ENCODE assay signal across 37 cellular contexts in genomic region chr20:24393903-24394302, GRCh38.
"Had no signal": no experiment of that assay in that cellular context is flagged by ENCODE, and none has a peak within 500 bp of the region (broad histone marks: within the 10 kb centered on the region; RNA-seq: fewer than 3 reads in every experiment).

No MANE protein-coding gene starts in this region.

- H3K27ac Mint-ChIP-seq: activated B cell treated with CpG ODN at 0.5 μM for 24 hours; activated CD4-positive, alpha-beta memory T cell treated with anti-CD3 and anti-CD28 coated beads for 36 hours; activated CD4-positive, alpha-beta T cell treated with anti-CD3 and anti-CD28 coated beads, Interleukin-2, amount 10 ng/mL, durations not matched to agents 24 days and 14 days; activated CD8-positive, alpha-beta T cell treated with anti-CD3 and anti-CD28 coated beads for 36 hours; activated naive CD4-positive, alpha-beta T cell treated with anti-CD3 and anti-CD28 coated beads, Interleukin-2, amount 10 ng/mL, durations not matched to agents 7 days and 5 days; activated naive CD4-positive, alpha-beta T cell treated with anti-CD3 and anti-CD28 coated beads, Interleukin-2, amount 50 U/mL, for 24 hours; activated naive CD8-positive, alpha-beta T cell; activated naive CD8-positive, alpha-beta T cell treated with anti-CD3 and anti-CD28 coated beads, Interleukin-2, amount 10 ng/mL, durations not matched to agents 7 days and 5 days; activated naive CD8-positive, alpha-beta T cell treated with anti-CD3 and anti-CD28 coated beads, Interleukin-2, amount 50 U/mL, for 24 hours; activated T-cell treated with anti-CD3 and anti-CD28 coated beads, Interleukin-2, amount 50 U/mL, for 72 hours; activated T-helper 1 cell treated with anti-CD3 and anti-CD28 coated beads, Interleukin-12 subunit alpha, Interleukin-12 subunit beta, Interleukin-2, Interleukin-4 antibody, amounts not matched to agents 30 ng/mL and 10 ng/mL and 1 ng/mL, durations not matched to agents 14 hours and 24 hours and 36 hours; activated T-helper 17 cell treated with anti-CD3 and anti-CD28 coated beads, Interleukin-2, amount 50 U/mL, for 72 hours; brain; T-helper 1 cell treated with Interleukin-12 subunit alpha and Interleukin-12 subunit beta and Interleukin-4 antibody, amounts not matched to agents 30 μg/mL and 1 μg/mL, for 36 hours; T-helper 2 cell treated with Interferon-gamma antibody and Interleukin-4, amounts not matched to agents 5 μg/mL and 100 μg/mL, for 36 hours had no signal

- H3K9me3 Mint-ChIP-seq: activated CD4-positive, alpha-beta memory T cell treated with anti-CD3 and anti-CD28 coated beads for 36 hours; activated CD4-positive, alpha-beta T cell treated with anti-CD3 and anti-CD28 coated beads, Interleukin-2, amount 10 ng/mL, durations not matched to agents 24 days and 14 days; activated naive CD4-positive, alpha-beta T cell treated with anti-CD3 and anti-CD28 coated beads, Interleukin-2, amount 10 ng/mL, durations not matched to agents 7 days and 5 days; activated naive CD8-positive, alpha-beta T cell treated with anti-CD3 and anti-CD28 coated beads, Interleukin-2, amount 50 U/mL, for 24 hours; activated T-helper 1 cell treated with anti-CD3 and anti-CD28 coated beads, Interleukin-12 subunit alpha, Interleukin-12 subunit beta, Interleukin-2, Interleukin-4 antibody, amounts not matched to agents 30 ng/mL and 10 ng/mL and 1 ng/mL, durations not matched to agents 14 hours and 24 hours and 36 hours; central memory CD8-positive, alpha-beta T cell; T-helper 2 cell treated with Interferon-gamma antibody and Interleukin-4, amounts not matched to agents 5 μg/mL and 100 μg/mL, for 36 hours had no signal

- H3K27me3 ChIP-seq: ascending aorta had no signal

- H3K27ac ChIP-seq: ascending aorta, cardiac muscle cell, VCaP had no signal

- H3K4me1 Mint-ChIP-seq: activated T-helper 17 cell treated with anti-CD3 and anti-CD28 coated beads, Interleukin-2, amount 50 U/mL, for 72 hours; brain had no signal

- H3K4me3 Mint-ChIP-seq: activated B cell treated with CpG ODN at 0.5 μM for 24 hours; activated CD4-positive, alpha-beta memory T cell treated with anti-CD3 and anti-CD28 coated beads for 36 hours; activated CD4-positive, alpha-beta T cell treated with anti-CD3 and anti-CD28 coated beads, Interleukin-2, amount 10 ng/mL, durations not matched to agents 24 days and 14 days; activated CD8-positive, alpha-beta T cell treated with anti-CD3 and anti-CD28 coated beads for 36 hours; activated naive CD4-positive, alpha-beta T cell treated with anti-CD3 and anti-CD28 coated beads, Interleukin-2, amount 10 ng/mL, durations not matched to agents 7 days and 5 days; activated naive CD4-positive, alpha-beta T cell treated with anti-CD3 and anti-CD28 coated beads, Interleukin-2, amount 50 U/mL, for 24 hours; activated naive CD8-positive, alpha-beta T cell; activated naive CD8-positive, alpha-beta T cell treated with anti-CD3 and anti-CD28 coated beads, Interleukin-2, amount 10 ng/mL, durations not matched to agents 7 days and 5 days; activated naive CD8-positive, alpha-beta T cell treated with anti-CD3 and anti-CD28 coated beads, Interleukin-2, amount 50 U/mL, for 24 hours; activated T-cell treated with anti-CD3 and anti-CD28 coated beads, Interleukin-2, amount 50 U/mL, for 4 hours; activated T-cell treated with anti-CD3 and anti-CD28 coated beads, Interleukin-2, amount 50 U/mL, for 72 hours; activated T-helper 1 cell treated with anti-CD3 and anti-CD28 coated beads, Interleukin-12 subunit alpha, Interleukin-12 subunit beta, Interleukin-2, Interleukin-4 antibody, amounts not matched to agents 30 ng/mL and 10 ng/mL and 1 ng/mL, durations not matched to agents 14 hours and 24 hours and 36 hours; activated T-helper 17 cell treated with anti-CD3 and anti-CD28 coated beads, Interleukin-2, amount 50 U/mL, for 72 hours; brain; central memory CD8-positive, alpha-beta T cell; T-helper 1 cell treated with Interleukin-12 subunit alpha and Interleukin-12 subunit beta and Interleukin-4 antibody, amounts not matched to agents 30 μg/mL and 1 μg/mL, for 36 hours; T-helper 2 cell treated with Interferon-gamma antibody and Interleukin-4, amounts not matched to agents 5 μg/mL and 100 μg/mL, for 36 hours had no signal

- H3K36me3 ChIP-seq: ascending aorta, cardiac muscle cell had no signal

- H3K27me3 Mint-ChIP-seq: activated B cell treated with CpG ODN at 0.5 μM for 24 hours; activated CD4-positive, alpha-beta T cell treated with anti-CD3 and anti-CD28 coated beads, Interleukin-2, amount 10 ng/mL, durations not matched to agents 24 days and 14 days; activated CD8-positive, alpha-beta T cell treated with anti-CD3 and anti-CD28 coated beads for 36 hours; activated naive CD4-positive, alpha-beta T cell treated with anti-CD3 and anti-CD28 coated beads, Interleukin-2, amount 50 U/mL, for 24 hours; activated naive CD8-positive, alpha-beta T cell; activated naive CD8-positive, alpha-beta T cell treated with anti-CD3 and anti-CD28 coated beads, Interleukin-2, amount 50 U/mL, for 24 hours; activated T-helper 17 cell treated with anti-CD3 and anti-CD28 coated beads, Interleukin-2, amount 50 U/mL, for 72 hours had no signal

- H3K4me3 ChIP-seq: ascending aorta, cardiac muscle cell had no signal

- ATAC-seq: activated CD8-positive, alpha-beta T cell treated with anti-CD3 and anti-CD28 coated beads for 36 hours; activated naive CD8-positive, alpha-beta T cell treated with anti-CD3 and anti-CD28 coated beads, Interleukin-2, amount 50 U/mL, for 24 hours; activated T-cell treated with anti-CD3 and anti-CD28 coated beads, Interleukin-2, amount 50 U/mL, for 4 hours; activated T-cell treated with anti-CD3 and anti-CD28 coated beads, Interleukin-2, amount 50 U/mL, for 72 hours; activated T-helper 17 cell treated with anti-CD3 and anti-CD28 coated beads, Interleukin-2, amount 50 U/mL, for 72 hours had no signal

- H3K9me3 ChIP-seq: ascending aorta had no signal

- DNase-seq: activated B cell treated with CpG ODN at 0.5 μM for 24 hours; activated CD4-positive, alpha-beta memory T cell treated with anti-CD3 and anti-CD28 coated beads for 36 hours; activated CD4-positive, alpha-beta T cell treated with anti-CD3 and anti-CD28 coated beads for 4 hours; activated CD4-positive, alpha-beta T cell treated with anti-CD3 and anti-CD28 coated beads, Interleukin-2, amount 10 ng/mL, durations not matched to agents 24 days and 14 days; activated CD4-positive, alpha-beta T cell treated with anti-CD3 and anti-CD28 coated beads, Interleukin-2, amount 50 U/mL, for 1 hour; activated CD4-positive, alpha-beta T cell treated with anti-CD3 and anti-CD28 coated beads, Interleukin-2, amount 50 U/mL, for 4 hours; activated CD4-positive, CD25-positive, alpha-beta regulatory T cell treated with anti-CD3 and anti-CD28 coated beads, Interleukin-2, amount 50 U/mL, for 72 hours; activated CD8-positive, alpha-beta memory T cell treated with anti-CD3 and anti-CD28 coated beads, Interleukin-2, amount 50 U/mL, for 4 hours; activated CD8-positive, alpha-beta T cell treated with anti-CD3 and anti-CD28 coated beads for 36 hours; activated effector memory CD4-positive, alpha-beta T cell treated with Interleukin-2 at 50 U/mL for 16 hours; activated gamma-delta T cell; activated naive CD4-positive, alpha-beta T cell treated with anti-CD3 and anti-CD28 coated beads, Interleukin-2, amount 10 ng/mL, durations not matched to agents 7 days and 5 days; activated naive CD4-positive, alpha-beta T cell treated with Interleukin-2 at 50 U/mL for 16 hours; activated naive CD8-positive, alpha-beta T cell treated with anti-CD3 and anti-CD28 coated beads, Interleukin-2, amount 10 ng/mL, durations not matched to agents 7 days and 5 days; activated naive CD8-positive, alpha-beta T cell treated with anti-CD3 and anti-CD28 coated beads, Interleukin-2, amount 50 U/mL, for 24 hours; activated T-cell treated with anti-CD3 and anti-CD28 coated beads for 4 hours; activated T-cell treated with anti-CD3 and anti-CD28 coated beads, Interleukin-2, amount 50 U/mL, for 1 hour; activated T-cell treated with anti-CD3 and anti-CD28 coated beads, Interleukin-2, amount 50 U/mL, for 4 hours; activated T-cell treated with anti-CD3 and anti-CD28 coated beads, Interleukin-2, amount 50 U/mL, for 72 hours; amygdala; anterior cingulate cortex; caudate nucleus; cerebellar nuclear complex; T-helper 1 cell; T-helper 2 cell; T-helper 9 cell had no signal

- H3K4me1 ChIP-seq: ascending aorta had no signal

- H3K36me3 Mint-ChIP-seq: activated CD4-positive, alpha-beta memory T cell treated with anti-CD3 and anti-CD28 coated beads for 36 hours; activated naive CD8-positive, alpha-beta T cell; activated naive CD8-positive, alpha-beta T cell treated with anti-CD3 and anti-CD28 coated beads, Interleukin-2, amount 10 ng/mL, durations not matched to agents 7 days and 5 days; brain had no signal
